19 cellular contexts compared by ENCODE assay signal in the genomic region with DNA sequence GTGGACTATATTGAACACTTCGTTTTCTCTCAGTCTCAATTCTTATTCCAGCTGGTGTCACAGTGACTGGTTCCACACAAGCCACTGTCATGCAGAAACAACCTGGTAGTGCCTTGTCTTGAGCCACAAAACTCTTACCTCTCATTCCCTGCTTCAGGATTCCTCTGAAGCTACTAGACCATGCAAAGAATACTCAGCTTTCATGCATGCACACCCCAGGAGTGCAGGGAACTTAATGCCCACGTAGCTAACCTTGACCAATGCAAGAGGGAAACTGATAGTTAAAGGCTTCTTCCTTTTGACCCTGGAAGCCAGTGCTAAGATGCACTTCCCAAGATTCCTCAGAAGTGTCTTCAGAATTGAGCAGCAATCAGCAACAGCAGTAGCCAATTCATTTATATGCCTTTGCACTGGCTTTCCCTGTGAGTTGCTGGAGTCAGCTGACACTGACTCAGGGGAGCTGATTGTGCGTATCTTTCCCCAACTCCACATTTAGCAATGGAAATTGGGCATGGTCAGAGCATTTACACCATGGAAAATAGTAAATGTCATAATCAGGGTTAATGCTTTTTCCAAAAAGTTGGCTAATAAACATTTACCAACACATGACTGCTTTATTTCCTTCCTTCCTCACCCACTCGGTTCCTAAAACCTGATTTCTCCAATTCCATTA.
"Had no signal": no experiment of that assay in that cellular context is flagged by ENCODE, and none has a peak within 500 bp of the region (broad histone marks: within the 10 kb centered on the region; RNA-seq: fewer than 3 reads in every experiment).

No MANE protein-coding gene starts in this region.

- H3K27me3 ChIP-seq: hepatocyte, neutrophil, sigmoid colon, stomach, tibial artery, upper lobe of left lung had no signal

- DNase-seq: cerebellar nuclear complex; effector memory CD8-positive, alpha-beta T cell; esophagus squamous epithelium; foreskin keratinocyte; head of caudate nucleus; kidney; left colon; naive thymus-derived CD8-positive, alpha-beta T cell; psoas muscle; sigmoid colon; stimulated activated CD4-positive, alpha-beta T cell treated with anti-CD3 and anti-CD28 coated beads, Interleukin-2, amount 100 ng/mL, for 24 hours; stimulated activated naive CD4-positive, alpha-beta T cell; stomach; tibial artery; upper lobe of left lung had no signal

- H3K27ac ChIP-seq: epithelial cell of prostate, esophagus squamous epithelium, foreskin keratinocyte, hepatocyte, neutrophil, psoas muscle, sigmoid colon, skin epidermis, stomach, upper lobe of left lung had no signal

- H3K4me3 ChIP-seq: esophagus squamous epithelium, hepatocyte, psoas muscle, sigmoid colon, skin epidermis, stomach, tibial artery, upper lobe of left lung had no signal

- H3K9me3 ChIP-seq: esophagus squamous epithelium, neutrophil, psoas muscle, sigmoid colon, stomach, tibial artery, upper lobe of left lung had no signal

- H3K4me1 ChIP-seq: foreskin keratinocyte, psoas muscle, sigmoid colon, stomach, upper lobe of left lung had no signal

- H3K36me3 ChIP-seq: esophagus squamous epithelium, neutrophil, sigmoid colon, stomach, tibial artery, upper lobe of left lung had no signal
